In genomic region chr5:117065161-117065560, GRCh38 we compare ENCODE assay signal across 27 cellular contexts.
"Had no signal": no experiment of that assay in that cellular context is flagged by ENCODE, and none has a peak within 500 bp of the region (broad histone marks: within the 10 kb centered on the region; RNA-seq: fewer than 3 reads in every experiment).

No MANE protein-coding gene starts in this region.

- H3K4me3 ChIP-seq: adrenal gland, breast epithelium, SJSA1 had no signal

- H3K27ac ChIP-seq: adrenal gland, breast epithelium, KMS-11, SJSA1 had no signal

- DNase-seq: activated CD4-positive, alpha-beta T cell treated with anti-CD3 and anti-CD28 coated beads for 4 hours; activated CD8-positive, alpha-beta memory T cell treated with anti-CD3 and anti-CD28 coated beads, Interleukin-2, amount 50 U/mL, for 4 hours; activated CD8-positive, alpha-beta T cell treated with anti-CD3 and anti-CD28 coated beads for 36 hours; activated gamma-delta T cell treated with Interleukin-2 at 50 U/mL for 16 hours; activated naive CD4-positive, alpha-beta T cell treated with anti-CD3 and anti-CD28 coated beads, Interleukin-2, amount 10 ng/mL, durations not matched to agents 7 days and 5 days; activated naive CD8-positive, alpha-beta T cell treated with anti-CD3 and anti-CD28 coated beads, Interleukin-2, amount 10 ng/mL, durations not matched to agents 7 days and 5 days; activated T-cell treated with anti-CD3 and anti-CD28 coated beads, Interleukin-2, amount 50 U/mL, for 72 hours; adrenal gland; anterior cingulate cortex; caudate nucleus; NCI-H1092; NCI-H1417; NCI-H1930; NCI-H345; NCI-H510A; NCI-H526 treated with DMSO at 0.1 percent for 48 hours; NK-92 treated with Interleukin-12 subunit alpha and Interleukin-12 subunit beta, amount 100 ng/mL, for 24 hours; OCI-M1; RPMI8226 had no signal

- H3K36me3 ChIP-seq: adrenal gland, breast epithelium, SJSA1 had no signal

- H3K4me1 Mint-ChIP-seq: activated naive CD4-positive, alpha-beta T cell treated with anti-CD3 and anti-CD28 coated beads, Interleukin-2, amount 10 ng/mL, durations not matched to agents 7 days and 5 days; activated naive CD8-positive, alpha-beta T cell treated with anti-CD3 and anti-CD28 coated beads, Interleukin-2, amount 10 ng/mL, durations not matched to agents 7 days and 5 days had no signal

- H3K4me3 Mint-ChIP-seq: activated CD8-positive, alpha-beta T cell treated with anti-CD3 and anti-CD28 coated beads for 36 hours; activated naive CD4-positive, alpha-beta T cell treated with anti-CD3 and anti-CD28 coated beads, Interleukin-2, amount 10 ng/mL, durations not matched to agents 7 days and 5 days; activated naive CD8-positive, alpha-beta T cell treated with anti-CD3 and anti-CD28 coated beads, Interleukin-2, amount 10 ng/mL, durations not matched to agents 7 days and 5 days; activated T-cell treated with anti-CD3 and anti-CD28 coated beads, Interleukin-2, amount 50 U/mL, for 72 hours; T-helper 1 cell treated with Interleukin-12 subunit alpha and Interleukin-12 subunit beta and Interleukin-4 antibody, amounts not matched to agents 30 μg/mL and 1 μg/mL, for 36 hours had no signal

- H3K27me3 ChIP-seq: adrenal gland, breast epithelium, SJSA1 had no signal

- ATAC-seq: activated CD4-positive, CD25-positive, alpha-beta regulatory T cell treated with anti-CD3 and anti-CD28 coated beads, Interleukin-2, amount 50 U/mL, for 24 hours; activated CD8-positive, alpha-beta T cell treated with anti-CD3 and anti-CD28 coated beads for 36 hours; activated T-cell treated with anti-CD3 and anti-CD28 coated beads, Interleukin-2, amount 50 U/mL, for 72 hours; Panc1; Right ventricle myocardium inferior had no signal

- H3K27ac Mint-ChIP-seq: activated CD8-positive, alpha-beta T cell treated with anti-CD3 and anti-CD28 coated beads for 36 hours; activated naive CD4-positive, alpha-beta T cell treated with anti-CD3 and anti-CD28 coated beads, Interleukin-2, amount 10 ng/mL, durations not matched to agents 7 days and 5 days; activated naive CD8-positive, alpha-beta T cell treated with anti-CD3 and anti-CD28 coated beads, Interleukin-2, amount 10 ng/mL, durations not matched to agents 7 days and 5 days; activated T-cell treated with anti-CD3 and anti-CD28 coated beads, Interleukin-2, amount 50 U/mL, for 72 hours; activated T-helper 2 cell treated with anti-CD3 and anti-CD28 coated beads, Interferon-gamma antibody, Interleukin-2, Interleukin-4, amounts not matched to agents 10 μg/mL and 5 μg/mL and 100 μg/mL, durations not matched to agents 14 hours and 24 hours and 36 hours; T-helper 1 cell treated with Interleukin-12 subunit alpha and Interleukin-12 subunit beta and Interleukin-4 antibody, amounts not matched to agents 30 μg/mL and 1 μg/mL, for 36 hours had no signal

- H3K9me3 Mint-ChIP-seq: activated CD8-positive, alpha-beta T cell treated with anti-CD3 and anti-CD28 coated beads for 36 hours; activated naive CD8-positive, alpha-beta T cell treated with anti-CD3 and anti-CD28 coated beads, Interleukin-2, amount 10 ng/mL, durations not matched to agents 7 days and 5 days; activated T-helper 2 cell treated with anti-CD3 and anti-CD28 coated beads, Interferon-gamma antibody, Interleukin-2, Interleukin-4, amounts not matched to agents 10 μg/mL and 5 μg/mL and 100 μg/mL, durations not matched to agents 14 hours and 24 hours and 36 hours; T-helper 1 cell treated with Interleukin-12 subunit alpha and Interleukin-12 subunit beta and Interleukin-4 antibody, amounts not matched to agents 30 μg/mL and 1 μg/mL, for 36 hours had no signal

- H3K27me3 Mint-ChIP-seq: activated CD8-positive, alpha-beta T cell treated with anti-CD3 and anti-CD28 coated beads for 36 hours; activated naive CD4-positive, alpha-beta T cell treated with anti-CD3 and anti-CD28 coated beads, Interleukin-2, amount 10 ng/mL, durations not matched to agents 7 days and 5 days; activated naive CD8-positive, alpha-beta T cell treated with anti-CD3 and anti-CD28 coated beads, Interleukin-2, amount 10 ng/mL, durations not matched to agents 7 days and 5 days had no signal

- H3K36me3 Mint-ChIP-seq: activated naive CD4-positive, alpha-beta T cell treated with anti-CD3 and anti-CD28 coated beads, Interleukin-2, amount 10 ng/mL, durations not matched to agents 7 days and 5 days; activated naive CD8-positive, alpha-beta T cell treated with anti-CD3 and anti-CD28 coated beads, Interleukin-2, amount 10 ng/mL, durations not matched to agents 7 days and 5 days had no signal

- H3K9me3 ChIP-seq: adrenal gland, SJSA1 had no signal

- H3K4me1 ChIP-seq: adrenal gland, breast epithelium, SJSA1 had no signal
